ENCODE assay signal across 20 cellular contexts in the genomic region with DNA sequence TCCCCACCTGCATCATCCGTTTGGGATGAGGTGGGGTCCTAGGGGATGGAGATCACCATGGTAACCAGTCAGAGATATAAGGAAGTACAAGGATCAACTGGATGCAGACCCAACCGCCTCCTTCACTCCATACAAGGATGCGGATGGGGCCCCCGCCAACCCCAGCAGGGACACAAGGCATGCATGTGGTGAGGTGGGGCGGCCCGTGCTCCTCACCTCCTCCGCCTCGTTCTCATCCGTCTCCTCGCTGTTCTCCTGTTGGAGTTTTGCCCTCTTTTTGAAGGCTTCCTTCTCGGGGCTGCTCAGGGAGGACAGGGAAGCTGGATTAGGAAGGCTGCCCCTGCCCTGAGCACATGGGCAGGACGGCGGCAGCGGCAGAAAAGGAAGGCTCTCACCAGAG.
"Had no signal": no experiment of that assay in that cellular context is flagged by ENCODE, and none has a peak within 500 bp of the region (broad histone marks: within the 10 kb centered on the region; RNA-seq: fewer than 3 reads in every experiment).

No MANE protein-coding gene starts in this region.

- H3K36me3 ChIP-seq: SJSA1 had no signal

- H3K27ac ChIP-seq: KMS-11, SJSA1, SK-N-MC had no signal

- DNase-seq: Kasumi-1, MM.1S, NCI-H1092 treated with DMSO at 0.1 percent for 48 hours, NCI-H1436, NCI-H187, NCI-H2029, NCI-H2081 treated with DMSO at 0.1 percent for 48 hours, NCI-H2171, NCI-H226, NCI-H446, NCI-H510A, NCI-H524 treated with DMSO at 0.1 percent for 48 hours, NCI-H69, NCI-H774, Right ventricle myocardium superior, RPMI8226, SIG-M5 had no signal

- H3K27me3 ChIP-seq: SJSA1 had no signal

- H3K4me3 ChIP-seq: SJSA1, SK-N-MC had no signal

- H3K4me2 ChIP-seq: KMS-11 had no signal

- H3K9me3 ChIP-seq: SJSA1 had no signal

- H3K4me1 ChIP-seq: SJSA1 had no signal
